ENCODE assay signal across 8 cellular contexts in genomic region chr1:23743287-23744052, GRCh38. TPM values are rescaled to one million over a fixed set of nuclear protein-coding genes. Genes with fewer than 3 reads are reported as not detected.
DNase-seq lines count a peak whose midpoint lies in the region; ATAC-seq, FAIRE-seq and TF ChIP-seq lines count a peak whose summit lies in the region.

Gene ELOA (plus strand): TSS chr1:23743471. CDS start chr1:23743504, 33 bp downstream.

- H4K20me1 ChIP-seq in keratinocyte (ENCODE audit: control insufficient read depth, extremely low read depth, insufficient read depth, low read length): peaks cover 3% of the 10 kb centered on the region

- ATAC-seq in HG02798 (IDR thresholded peaks at IDR 0.05; ENCODE audit: poor library complexity, unreplicated experiment): peak; percentile 87

- H3K79me2 ChIP-seq in keratinocyte (ENCODE audit: control insufficient read depth, insufficient read depth, low read length): peaks cover 51% of the 10 kb centered on the region

- FAIRE-seq in keratinocyte (lab: Jason Lieb, UNC): no peak

- no peak for TF ChIP-seq CTCF in keratinocyte (optimal IDR thresholded peaks at IDR 0.05 in 1 of 3, IDR thresholded peaks at IDR 0.05 in 1 of 3, conservative IDR thresholded peaks at IDR 0.05 in 1 of 3; ENCODE audit: extremely low read depth in 1 of 3, insufficient read depth in 2 of 3, low read length in 3 of 3)

- dilution Hi-C loops in keratinocyte (cut with MboI; ENCODE audit: extremely low pct_ligation_motif_present, low sequenced_read_pairs): no loop called here

- DNase-seq in NCI-H146 (lab: John Stamatoyannopoulos, UW): peak; percentile 66
- no peak for DNase-seq in NCI-H146 treated with DMSO at 0.1 percent for 48 hours (lab: John Stamatoyannopoulos, UW; ENCODE audit: unreplicated experiment)
- DNase-seq in NCI-H2171 treated with DMSO at 0.1 percent for 48 hours (lab: John Stamatoyannopoulos, UW): peak; percentile 82
- DNase-seq in activated CD4-positive, CD25-positive, alpha-beta regulatory T cell treated with anti-CD3 and anti-CD28 coated beads, Interleukin-2, amount 50 U/mL, for 16 hours (ENCODE audit: low read depth, low spot score): peak; percentile 54
- peak; percentile 75 for DNase-seq in central memory CD4-positive, alpha-beta T cell
- peak; percentile 28 for DNase-seq in keratinocyte (ENCODE audit: low read depth, low spot score)
- peak; percentile 56 to 72 for DNase-seq in stimulated activated CD4-positive, alpha-beta T cell treated with anti-CD3 and anti-CD28 coated beads, Interleukin-15, amount 100 ng/mL, for 1 hour (ENCODE audit: low read depth in 1 of 2, low spot score in 1 of 2)

- peaks cover 30% of the 10 kb centered on the region for H3K4me1 ChIP-seq in keratinocyte (ENCODE audit: control insufficient read depth, extremely low read depth, insufficient read depth, low read length)

- H3K4me3 ChIP-seq in keratinocyte (ENCODE audit: control insufficient read depth in 2 of 3, extremely low read depth in 1 of 3, insufficient read depth in 2 of 3, low read depth in 1 of 3, low read length in 3 of 3): peak within 1 kb of the TSS; percentile 69 to 89 (median 74)

- no peaks in the 10 kb centered on the region for H3K9me3 ChIP-seq in keratinocyte (ENCODE audit: control insufficient read depth, low read depth, low read length)

- H3K36me3 ChIP-seq in keratinocyte (ENCODE audit: control insufficient read depth in 2 of 2, extremely low read depth in 1 of 2, insufficient read depth in 2 of 2, low read length in 2 of 2): peaks cover 4 to 6% of the 10 kb centered on the region in 2 experiments

- peak within 1 kb of the TSS; percentile 87 for H3K9ac ChIP-seq in keratinocyte (ENCODE audit: control insufficient read depth, extremely low read depth, insufficient read depth, low read length)

- H3K4me2 ChIP-seq in keratinocyte (ENCODE audit: control insufficient read depth, extremely low read depth, insufficient read depth, low read depth, low read length): peak within 1 kb of the TSS; percentile 97

- peaks cover 5% of the 10 kb centered on the region for H3K9me1 ChIP-seq in keratinocyte (ENCODE audit: control insufficient read depth, extremely low read depth, insufficient read depth, low read length)

- peak within 1 kb of the TSS; percentile 42 for H3K27ac ChIP-seq in keratinocyte (ENCODE audit: control insufficient read depth, insufficient read depth, low read length)

- no peaks in the 10 kb centered on the region for H3K27me3 ChIP-seq in keratinocyte (ENCODE audit: control insufficient read depth, extremely low read depth, insufficient read depth, low read length)

- H2AFZ ChIP-seq in keratinocyte (ENCODE audit: control insufficient read depth, low read length): peak within 1 kb of the TSS; percentile 90

RNA-seq across cellular contexts. Expression of gene ELOA, which starts in this region (rescaled TPM):
- polyA plus RNA-seq in keratinocyte: 18.0 to 43.9 TPM (median 31.8 TPM) in 3 replicates
- polyA plus RNA-seq in keratinocyte (2011; ENCODE audit: low read depth): 33.1 TPM
- polyA plus RNA-seq in keratinocyte (2011; cell fraction: cytosol; rRNA removed): 28.3 and 36.5 TPM in 2 replicates
- 28.0 and 33.4 TPM in 2 replicates for polyA plus RNA-seq in keratinocyte (2011; cell fraction: nucleus; rRNA removed)
- polyA plus RNA-seq in keratinocyte (2012; ENCODE audit: low replicate concordance): 17.5 and 36.3 TPM in 2 replicates
- 16.7 to 31.0 TPM (median 23.8 TPM) in 3 replicates for polyA minus RNA-seq in keratinocyte
- polyA minus RNA-seq in keratinocyte (2011; cell fraction: cytosol; rRNA and poly(A)+ RNA removed): 34.1 TPM
- polyA minus RNA-seq in keratinocyte (2011; cell fraction: nucleus; rRNA and poly(A)+ RNA removed): 16.0 and 25.8 TPM in 2 replicates
